In genomic region chr16:50916040-50916439, GRCh38 we compare ENCODE assay signal across 18 cellular contexts.
"Had no signal": no experiment of that assay in that cellular context is flagged by ENCODE, and none has a peak within 500 bp of the region (broad histone marks: within the 10 kb centered on the region; RNA-seq: fewer than 3 reads in every experiment).

No MANE protein-coding gene starts in this region.

- FAIRE-seq: RCC 7860 had no signal

- ATAC-seq: Right ventricle myocardium inferior had no signal

- H3K4me3 ChIP-seq: MG63, SJCRH30 had no signal

- H3K27me3 ChIP-seq: MG63 had no signal

- H3K36me3 ChIP-seq: MG63, SJCRH30 had no signal

- DNase-seq: IMR-90, Karpas-422, KG1, MG63, NCI-H1092, NCI-H1417 treated with DMSO at 0.1 percent for 48 hours, NCI-H1694 treated with DMSO at 0.1 percent for 48 hours, NCI-H1930, NCI-H2081, NCI-H2107, NCI-H2227 treated with DMSO at 0.1 percent for 48 hours, NCI-H526, NCI-H82, RPMI8226, SHP77 treated with DMSO at 0.1 percent for 48 hours, SJCRH30 had no signal
